In the genomic region with DNA sequence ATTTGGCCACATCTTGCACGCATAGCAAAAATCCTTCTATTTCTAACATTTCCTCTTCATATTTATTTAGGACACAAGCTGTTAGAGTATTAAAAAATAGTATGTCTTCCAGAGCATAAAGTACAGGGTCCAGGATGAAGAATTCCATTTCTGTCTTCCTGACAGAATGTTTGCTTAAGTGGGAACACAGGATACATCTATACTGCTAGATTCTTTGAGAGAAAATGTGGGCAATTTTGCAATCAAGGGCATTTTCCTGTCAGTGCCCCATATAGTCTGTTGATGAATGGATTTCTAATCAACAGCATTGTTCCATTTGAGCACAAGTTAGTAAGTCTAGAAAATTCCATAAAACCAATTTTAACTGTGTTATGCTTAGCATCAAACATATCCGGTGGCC, we compare ENCODE assay signal across 35 cellular contexts.
"Had no signal": no experiment of that assay in that cellular context is flagged by ENCODE, and none has a peak within 500 bp of the region (broad histone marks: within the 10 kb centered on the region; RNA-seq: fewer than 3 reads in every experiment).

No MANE protein-coding gene starts in this region.

- H3K27me3 ChIP-seq: MG63 had no signal

- H3K9me3 ChIP-seq: MG63 had no signal

- H3K36me3 ChIP-seq: MG63 had no signal

- DNase-seq: Karpas-422, Kasumi-1, MG63, MM.1S, MV-4-11, NCI-H1048, NCI-H1092, NCI-H1092 treated with DMSO at 0.1 percent for 48 hours, NCI-H1105, NCI-H1105 treated with DMSO at 0.1 percent for 48 hours, NCI-H1417, NCI-H1417 treated with DMSO at 0.1 percent for 48 hours, NCI-H1436, NCI-H1436 treated with DMSO at 0.1 percent for 48 hours, NCI-H146, NCI-H1694, NCI-H1694 treated with DMSO at 0.1 percent for 48 hours, NCI-H187, NCI-H187 treated with DMSO at 0.1 percent for 48 hours, NCI-H1930, NCI-H2029, NCI-H2029 treated with DMSO at 0.1 percent for 48 hours, NCI-H2081, NCI-H2081 treated with DMSO at 0.1 percent for 48 hours, NCI-H2107, NCI-H2171, NCI-H2171 treated with DMSO at 0.1 percent for 48 hours, NCI-H2227 treated with DMSO at 0.1 percent for 48 hours, NCI-H226, NCI-H345, NCI-H446, NCI-H446 treated with DMSO at 0.1 percent for 48 hours, NCI-H510A, NCI-H510A treated with DMSO at 0.1 percent for 48 hours, NCI-H524 had no signal

- H3K4me3 ChIP-seq: MG63 had no signal
